In genomic region chr18:75517286-75517685, GRCh38 we compare ENCODE assay signal across 3 cellular contexts.
"Had no signal": no experiment of that assay in that cellular context is flagged by ENCODE, and none has a peak within 500 bp of the region (broad histone marks: within the 10 kb centered on the region; RNA-seq: fewer than 3 reads in every experiment).

No MANE protein-coding gene starts in this region.

- H3K4me3 ChIP-seq: GM12878 had no signal

- ATAC-seq: GM12878 had no signal

- DNase-seq: GDM1, GF-D8 had no signal
